Comparison of ENCODE assay signal across 8 cellular contexts in genomic region chr1:205812878-205813754, GRCh38. TPM values are rescaled to one million over a fixed set of nuclear protein-coding genes. Genes with fewer than 3 reads are reported as not detected.
DNase-seq lines count a peak whose midpoint lies in the region; ATAC-seq and TF ChIP-seq lines count a peak whose summit lies in the region.

TSS of gene SLC41A1 (minus strand) at chr1:205813198. CDS start at chr1:205810441, 2,757 bp downstream.

- intact Hi-C loops in adrenal gland (cut with DNase I) (no loop called here), cardiac septum (cut with DNase I) (loop anchor here (5.0 kb wide), 2 partner anchors 66 to 99 kb away; no protein-coding TSS in a partner anchor), transverse colon (cut with DNase I; ENCODE audit: low total_unique reads) (no loop called here)

- peak within 1 kb of the TSS; percentile 52 to 91 (median 79) for H3K27ac ChIP-seq in adrenal gland
- peak within 1 kb of the TSS; percentile 82 to 92 (median 86) for H3K27ac ChIP-seq in transverse colon

- DNase-seq in NCI-H187 (lab: John Stamatoyannopoulos, UW) (peak; percentile 99), adrenal gland (peak; percentile 93 to 98 (median 96)), cardiac septum (ENCODE audit: low spot score) (peak; percentile 95), pons (ENCODE audit: low spot score) (peak; percentile 93), transverse colon (peak; percentile 94)

- H3K27me3 Mint-ChIP-seq in T-helper 1 cell treated with Interleukin-12 subunit alpha and Interleukin-12 subunit beta and Interleukin-4 antibody, amounts not matched to agents 30 μg/mL and 1 μg/mL, for 36 hours (ENCODE audit: low read depth), result peaks cover 19% of the 10 kb centered on the region

- H3K4me3 ChIP-seq in GM12875 (ENCODE audit: low read depth, low read length) (peak within 1 kb of the TSS; percentile 36), adrenal gland (peak within 1 kb of the TSS; percentile 61 to 93 (median 84)), transverse colon (peak within 1 kb of the TSS; percentile 67 to 96 (median 89))

- H3K27ac Mint-ChIP-seq in T-helper 1 cell treated with Interleukin-12 subunit alpha and Interleukin-12 subunit beta and Interleukin-4 antibody, amounts not matched to agents 30 μg/mL and 1 μg/mL, for 36 hours, result peak within 1 kb of the TSS; percentile 65

- H3K4me1 ChIP-seq in adrenal gland (replicated peaks in 1 of 2) (peaks cover 23 to 50% of the 10 kb centered on the region in 2 donors), transverse colon (peaks cover 16 to 35% (median 20%) of the 10 kb centered on the region in 4 donors)

- H3K9me3 ChIP-seq in adrenal gland (replicated peaks in 1 of 3), result no peaks in the 10 kb centered on the region
- no peaks in the 10 kb centered on the region for H3K9me3 ChIP-seq in transverse colon

- ATAC-seq in HG02885 (IDR thresholded peaks at IDR 0.05; ENCODE audit: poor library complexity, unreplicated experiment), result peak; percentile 89

- TF ChIP-seq EP300 in transverse colon (IDR thresholded peaks at IDR 0.05; ENCODE audit: low read depth), result no peak

- H3K4me3 Mint-ChIP-seq in T-helper 1 cell treated with Interleukin-12 subunit alpha and Interleukin-12 subunit beta and Interleukin-4 antibody, amounts not matched to agents 30 μg/mL and 1 μg/mL, for 36 hours, result peak within 1 kb of the TSS; percentile 90

- H3K9me3 Mint-ChIP-seq in T-helper 1 cell treated with Interleukin-12 subunit alpha and Interleukin-12 subunit beta and Interleukin-4 antibody, amounts not matched to agents 30 μg/mL and 1 μg/mL, for 36 hours, result no peaks in the 10 kb centered on the region

- TF ChIP-seq POLR2A in adrenal gland (IDR thresholded peaks at IDR 0.05) (peak; percentile 18 to 81), transverse colon (IDR thresholded peaks at IDR 0.05) (peak; percentile 41)

- no peaks in the 10 kb centered on the region for H3K27me3 ChIP-seq in adrenal gland
- no peaks in the 10 kb centered on the region for H3K27me3 ChIP-seq in transverse colon

- WGBS in adrenal gland, 4 donors, result 0 to 1% (median 0%) methylated on average over 11 to 83 of the region's 83 CpGs
- WGBS in transverse colon (ENCODE audit: low coverage in 1 of 2), 2 donors, result 0 to 1% methylated on average over 4 to 44 of the region's 83 CpGs

- H3K36me3 Mint-ChIP-seq in T-helper 1 cell treated with Interleukin-12 subunit alpha and Interleukin-12 subunit beta and Interleukin-4 antibody, amounts not matched to agents 30 μg/mL and 1 μg/mL, for 36 hours (ENCODE audit: low read depth), result peaks cover 15% of the 10 kb centered on the region

- H3K36me3 ChIP-seq in adrenal gland (replicated peaks in 1 of 2) (peaks cover 0 to 9% of the 10 kb centered on the region in 2 donors), transverse colon (no peaks in the 10 kb centered on the region)

- peaks cover 33% of the 10 kb centered on the region for H3K4me1 Mint-ChIP-seq in T-helper 1 cell treated with Interleukin-12 subunit alpha and Interleukin-12 subunit beta and Interleukin-4 antibody, amounts not matched to agents 30 μg/mL and 1 μg/mL, for 36 hours (ENCODE audit: low read depth)

- in situ Hi-C loops in transverse colon (cut with MboI; ENCODE audit: low pct_ligation_motif_present in 1 of 4, low pct_unique_long_range_greater_than_20kb in 1 of 4, low sequenced_read_pairs in 3 of 4), result no loop called here

- TF ChIP-seq CTCF in GM12875 (IDR thresholded peaks at IDR 0.05; ENCODE audit: borderline replicate concordance, insufficient read depth, low read depth, low read length), result no peak
- TF ChIP-seq CTCF in adrenal gland (IDR thresholded peaks at IDR 0.05), result no peak
- peak in 1 of 5 experiments; percentile 6 for TF ChIP-seq CTCF in transverse colon (IDR thresholded peaks at IDR 0.05)

RNA-seq across cellular contexts. Expression of gene SLC41A1, which starts in this region (rescaled TPM):
- total RNA-seq in adrenal gland (100 to 1,000 TPM in 1 of 8 donors, 10 to 100 TPM in 7; 21.3 to 127 (median 37.2) TPM), cardiac septum (238 TPM), transverse colon (1 to 10 TPM; 5.1 to 7.0 (median 5.6) TPM)
- 100 to 1,000 TPM in 1 of 3 donors, 10 to 100 TPM in 1, 1 to 10 TPM in 1; 8.9 to 143 (median 11.1) TPM for polyA plus RNA-seq in adrenal gland

Comparison
In these comparisons a context has a peak if more than half of its experiments do, and no peak if none do; other contexts are left out.
1. Peak in every context shown above with its lines: DNase-seq, ATAC-seq, H3K4me3 ChIP-seq and H3K27ac ChIP-seq.
2. H3K4me3 ChIP-seq: peak in every context shown above with its lines; median percentile 89 in transverse colon; 84 in adrenal gland; 36 in GM12875.